1 cellular context compared by ENCODE assay signal in the genomic region with DNA sequence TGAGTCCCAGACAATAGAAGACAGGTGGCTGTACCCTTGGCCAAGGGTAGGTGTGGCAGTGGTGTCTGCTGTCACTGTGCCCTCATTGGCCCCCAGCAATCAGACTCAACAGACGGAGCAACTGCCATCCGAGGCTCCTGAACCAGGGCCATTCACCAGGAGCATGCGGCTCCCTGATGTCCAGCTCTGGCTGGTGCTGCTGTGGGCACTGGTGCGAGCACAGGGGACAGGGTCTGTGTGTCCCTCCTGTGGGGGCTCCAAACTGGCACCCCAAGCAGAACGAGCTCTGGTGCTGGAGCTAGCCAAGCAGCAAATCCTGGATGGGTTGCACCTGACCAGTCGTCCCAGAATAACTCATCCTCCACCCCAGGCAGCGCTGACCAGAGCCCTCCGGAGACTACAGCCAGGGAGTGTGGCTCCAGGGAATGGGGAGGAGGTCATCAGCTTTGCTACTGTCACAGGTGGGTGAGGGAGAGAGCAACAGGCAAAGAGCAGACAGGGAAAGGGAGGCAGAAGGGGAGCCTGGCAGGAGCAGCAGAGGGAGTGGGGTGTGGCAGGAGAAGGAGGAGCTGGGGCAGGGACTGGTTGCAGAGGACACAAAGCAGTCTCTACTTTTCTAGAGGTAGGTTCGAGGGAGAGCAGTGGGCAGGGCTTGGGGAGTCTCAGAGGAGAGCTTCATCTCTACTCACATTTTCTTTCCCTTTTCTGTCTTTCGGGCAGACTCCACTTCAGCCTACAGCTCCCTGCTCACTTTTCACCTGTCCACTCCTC.
TF ChIP-seq lines count a peak whose summit lies in the region.

No MANE protein-coding gene starts in this region.

TF ChIP-seq in SK-N-SH treated with all-trans-retinoic acid at 6 μM for 48 hours, 23 proteins besides CTCF, POLR2A, EP300 and RAD21 (continued from another document):
- TF ChIP-seq, protein P1, sequence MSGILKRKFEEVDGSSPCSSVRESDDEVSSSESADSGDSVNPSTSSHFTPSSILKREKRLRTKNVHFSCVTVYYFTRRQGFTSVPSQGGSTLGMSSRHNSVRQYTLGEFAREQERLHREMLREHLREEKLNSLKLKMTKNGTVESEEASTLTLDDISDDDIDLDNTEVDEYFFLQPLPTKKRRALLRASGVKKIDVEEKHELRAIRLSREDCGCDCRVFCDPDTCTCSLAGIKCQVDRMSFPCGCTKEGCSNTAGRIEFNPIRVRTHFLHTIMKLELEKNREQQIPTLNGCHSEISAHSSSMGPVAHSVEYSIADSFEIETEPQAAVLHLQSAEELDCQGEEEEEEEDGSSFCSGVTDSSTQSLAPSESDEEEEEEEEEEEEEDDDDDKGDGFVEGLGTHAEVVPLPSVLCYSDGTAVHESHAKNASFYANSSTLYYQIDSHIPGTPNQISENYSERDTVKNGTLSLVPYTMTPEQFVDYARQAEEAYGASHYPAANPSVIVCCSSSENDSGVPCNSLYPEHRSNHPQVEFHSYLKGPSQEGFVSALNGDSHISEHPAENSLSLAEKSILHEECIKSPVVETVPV (CRISPR knock-in tag; IDR thresholded peaks at IDR 0.05): no peak
- TF ChIP-seq ARNTL (CRISPR knock-in tag; IDR thresholded peaks at IDR 0.05; ENCODE audit: borderline replicate concordance, low read depth): no peak
TF ChIP-seq in SK-N-SH treated with all-trans-retinoic acid at 6 μM for 48 hours: peak in this region for 0.
